15 cellular contexts compared by ENCODE assay signal in the genomic region with DNA sequence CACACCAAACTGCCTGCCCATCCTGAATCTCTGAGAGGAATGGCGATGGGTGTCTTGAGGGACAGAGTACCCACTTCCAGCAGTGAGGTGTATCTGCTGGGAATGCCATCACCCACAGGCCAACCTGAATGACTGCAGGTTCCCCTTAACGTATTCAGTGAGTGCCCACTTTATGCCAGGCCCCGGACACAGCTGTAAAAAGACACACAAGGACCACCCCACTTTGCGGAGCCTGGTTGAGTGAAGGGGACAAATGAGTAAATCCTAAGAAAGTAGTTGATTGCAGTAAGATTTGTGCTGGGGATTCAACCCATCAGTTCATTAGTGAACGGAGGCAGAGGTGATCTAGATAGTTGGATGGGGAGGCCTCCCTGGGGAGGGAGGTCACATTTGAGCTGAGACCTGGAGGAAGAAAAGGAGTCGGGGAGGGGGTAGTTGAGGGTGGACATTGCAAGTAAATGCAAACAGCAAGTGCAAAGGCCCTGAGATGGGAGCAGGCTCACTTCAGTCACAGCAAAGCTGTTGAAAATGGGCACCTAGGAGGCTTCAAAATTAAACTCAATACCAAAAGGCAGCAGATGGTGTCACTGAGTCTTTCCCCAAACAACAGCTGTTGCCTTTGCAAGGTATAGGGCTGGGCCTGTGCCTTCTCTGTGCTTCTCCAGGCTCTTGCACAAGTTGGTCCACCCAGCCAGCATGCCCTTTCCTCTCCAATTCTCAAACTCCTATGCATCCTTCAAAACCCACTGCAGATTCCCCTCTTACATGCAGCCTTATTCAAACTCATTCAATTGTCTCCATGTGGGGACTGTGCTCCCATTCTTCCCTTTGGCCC. TPM values are rescaled to one million over a fixed set of nuclear protein-coding genes. Genes with fewer than 3 reads are reported as not detected.
DNase-seq lines count a peak whose midpoint lies in the region; ATAC-seq, FAIRE-seq and TF ChIP-seq lines count a peak whose summit lies in the region.
"Had no signal": no experiment of that assay in that cellular context is flagged by ENCODE, and none has a peak within 500 bp of the region (broad histone marks: within the 10 kb centered on the region; RNA-seq: fewer than 3 reads in every experiment).

No MANE protein-coding gene starts in this region.

- H3K9me3 ChIP-seq in HepG2 (ENCODE audit: low read length), result no peaks in the 10 kb centered on the region
- no peaks in the 10 kb centered on the region for H3K9me3 ChIP-seq in right lobe of liver
- no peaks in the 10 kb centered on the region for H3K9me3 ChIP-seq in endodermal cell (ENCODE audit: control insufficient read depth, low read length)

- TF ChIP-seq RAD21 in HepG2 (CRISPR knock-in tag; IDR thresholded peaks at IDR 0.05), result no peak

- no peak for TF ChIP-seq EP300 in HepG2 (IDR thresholded peaks at IDR 0.05; ENCODE audit: low read depth in 2 of 2, low read length in 2 of 2)
- no peak; the same call in 1 of the 2 replicates for TF ChIP-seq EP300 in HepG2 (CRISPR knock-in tag; IDR thresholded peaks at IDR 0.05; ENCODE audit: borderline replicate concordance)

- TF ChIP-seq CTCF in HepG2 (CRISPR knock-in tag; IDR thresholded peaks at IDR 0.05) (peak; percentile 5; the same call in 1 of the 2 replicates), right lobe of liver (IDR thresholded peaks at IDR 0.05) (no peak), endodermal cell (conservative IDR thresholded peaks at IDR 0.05) (no peak)

- FAIRE-seq in HepG2 (lab: Jason Lieb, UNC), result no peak

- TF ChIP-seq POLR2A in HepG2 (IDR thresholded peaks at IDR 0.05; ENCODE audit: insufficient read depth in 1 of 2, low read depth in 2 of 2, low read length in 2 of 2) (peak; percentile 41 to 65), right lobe of liver (IDR thresholded peaks at IDR 0.05) (no peak)

- no peaks in the 10 kb centered on the region for H3K36me3 Mint-ChIP-seq in endodermal cell (ENCODE audit: low read depth)

- POLR2A ChIA-PET in HepG2 (lab: Yijun Ruan, JAX), result interaction anchor here (0.7 to 14.3 kb wide), 11 partner anchors 9 to 116 kb away, joined by 3 to 514 read pairs (median 4); partner anchors contain the start of genes IQCN and JUND

- H3K27ac ChIP-seq in HepG2 (ENCODE audit: extremely low read length, insufficient read depth, low read length), result no peak overlapping the region
- no peak overlapping the region for H3K27ac ChIP-seq in right lobe of liver
- peak overlapping the region; percentile 85 for H3K27ac ChIP-seq in epithelial cell of prostate
- no peak overlapping the region for H3K27ac ChIP-seq in endodermal cell (ENCODE audit: low read depth, low read length)

- H3K9ac ChIP-seq in HepG2 (ENCODE audit: insufficient read depth, low read depth, low read length) (no peak overlapping the region), endodermal cell (ENCODE audit: extremely low read depth, low read length, poor library complexity, severe bottlenecking) (no peak overlapping the region)

- ATAC-seq in HepG2, result peak; percentile 18
- no peak for ATAC-seq in right lobe of liver
- ATAC-seq: left ventricle myocardium superior had no signal

- peaks cover 23% of the 10 kb centered on the region for H3K79me2 ChIP-seq in HepG2 (ENCODE audit: insufficient read depth, low read length)

- H3K4me1 Mint-ChIP-seq in endodermal cell, result no peaks in the 10 kb centered on the region

- peaks cover 42% of the 10 kb centered on the region for H4K20me1 ChIP-seq in HepG2 (ENCODE audit: insufficient read depth, low read length)

- H3K4me3 ChIP-seq in HepG2 (replicated peaks in 1 of 3; ENCODE audit: insufficient read depth in 1 of 3, low read depth in 2 of 3, low read length in 3 of 3) (no peak overlapping the region), right lobe of liver (no peak overlapping the region), endodermal cell (ENCODE audit: low read length) (no peak overlapping the region)

- no peak overlapping the region for H2AFZ ChIP-seq in HepG2 (ENCODE audit: low read length)

- no peaks in the 10 kb centered on the region for H3K9me3 Mint-ChIP-seq in endodermal cell
- H3K9me3 Mint-ChIP-seq: activated B cell treated with CpG ODN at 0.5 μM for 24 hours had no signal

- no peak for DNase-seq in HepG2 (ENCODE audit: low spot score)
- DNase-seq in right lobe of liver, result no peak
- peak; percentile 74 for DNase-seq in NCI-H82 treated with DMSO at 0.1 percent for 48 hours (lab: John Stamatoyannopoulos, UW; ENCODE audit: unreplicated experiment)
- no peak for DNase-seq in epithelial cell of prostate (ENCODE audit: low read depth, low spot score)
- no peak for DNase-seq in endodermal cell
- no peak for DNase-seq in NCI-H146 treated with DMSO at 0.1 percent for 48 hours (lab: John Stamatoyannopoulos, UW; ENCODE audit: unreplicated experiment)
- no peak for DNase-seq in NCI-H2029 (lab: John Stamatoyannopoulos, UW)
- DNase-seq in SHP77 (lab: John Stamatoyannopoulos, UW), result no peak
- DNase-seq: activated B cell treated with CpG ODN at 0.5 μM for 24 hours, activated gamma-delta T cell treated with Interleukin-2 at 50 U/mL for 16 hours, anterior cingulate cortex, left ventricle myocardium superior, NCI-H1417 had no signal

- CTCF ChIA-PET in HepG2 (lab: Yijun Ruan, JAX; ENCODE audit: low intra/inter-chr PET ratio, low total read pairs), result no interaction called here

- no TSS peak for BruUV-seq in HepG2 (replicated peaks; lab: Mats Ljungman, UMichigan)

- H3K4me3 Mint-ChIP-seq in endodermal cell, result no peak overlapping the region
- H3K4me3 Mint-ChIP-seq: activated B cell treated with CpG ODN at 0.5 μM for 24 hours had no signal

- H3K27me3 ChIP-seq in HepG2 (ENCODE audit: control insufficient read depth in 1 of 2, insufficient read depth in 2 of 2, low read length in 2 of 2), result no peaks in the 10 kb centered on the region; a peak in 1 of 5 replicates
- no peaks in the 10 kb centered on the region for H3K27me3 ChIP-seq in right lobe of liver
- peaks cover 22% of the 10 kb centered on the region for H3K27me3 ChIP-seq in endodermal cell (ENCODE audit: control insufficient read depth, insufficient read depth, low read length, poor library complexity, severe bottlenecking)

- H3K36me3 ChIP-seq in HepG2 (replicated peaks in 1 of 2; ENCODE audit: control insufficient read depth in 1 of 2, insufficient read depth in 2 of 2, low read length in 2 of 2) (peaks cover 4 to 24% of the 10 kb centered on the region in 2 experiments; a peak in 4 of 5 replicates), right lobe of liver (no peaks in the 10 kb centered on the region), endodermal cell (ENCODE audit: control insufficient read depth, insufficient read depth, low read length) (no peaks in the 10 kb centered on the region)

- H3K27me3 Mint-ChIP-seq in endodermal cell (ENCODE audit: insufficient read depth), result peaks cover 42% of the 10 kb centered on the region

- peaks cover 22% of the 10 kb centered on the region for H3K4me1 ChIP-seq in HepG2 (ENCODE audit: insufficient read depth, low read length)
- peaks cover 0 to 21% (median 6%) of the 10 kb centered on the region in 4 donors for H3K4me1 ChIP-seq in right lobe of liver
- no peaks in the 10 kb centered on the region for H3K4me1 ChIP-seq in endodermal cell (ENCODE audit: control insufficient read depth, insufficient read depth, low read length)

- WGBS in HepG2 (ENCODE audit: low lambda C conversion rate), result 62% methylated on average over 6 of the region's 6 CpGs
- 78% methylated on average over 6 of the region's 6 CpGs for WGBS in right lobe of liver (ENCODE audit: insufficient coverage, low coverage, low lambda C conversion rate, missing lambda C conversion rate)
- WGBS in endodermal cell (ENCODE audit: insufficient coverage in 1 of 2, insufficient read length in 1 of 2), 2 experiments, result 86 to 90% methylated on average over 5 to 6 of the region's 6 CpGs

- H3K27ac Mint-ChIP-seq in endodermal cell, result no peak overlapping the region
- H3K27ac Mint-ChIP-seq: activated B cell treated with CpG ODN at 0.5 μM for 24 hours had no signal

- in situ Hi-C loops in HepG2 (cut with HindIII; ENCODE audit: extremely low pct_ligation_motif_present, low pct_unique_long_range_greater_than_20kb), result no loop called here

- intact Hi-C loops in HepG2 (cut with micrococcal nuclease; ENCODE audit: unreplicated experiment), result no loop called here
- intact Hi-C loops in right lobe of liver (cut with DNase I), result no loop called here

- no peak overlapping the region for H3K4me2 ChIP-seq in HepG2 (ENCODE audit: low read depth, low read length)

RNA-seq across cellular contexts. Expression of gene GDF15, which starts 4.3 kb away (rescaled TPM):
- total RNA-seq in HepG2 (2016; rRNA removed; fragmentation: Illumina TruSeq; extraction: Trizol) (43.0 and 146 TPM in 2 replicates), right lobe of liver (100 to 1,000 TPM in 2 of 6 experiments, 10 to 100 TPM in 2, 1 to 10 TPM in 1, under 1 TPM in 1; 0.88 to 160 (median 57.5) TPM), endodermal cell (1 to 10 TPM in 1 of 2 donors, under 1 TPM in 1; 0.90 to 2.2 TPM)
- total RNA-seq in HepG2 (2016; cell fraction: cytosol; rRNA removed; fragmentation: Illumina TruSeq; extraction: Trizol; ENCODE audit: low read depth), result 42.0 and 45.2 TPM in 2 replicates
- 37.4 and 148 TPM in 2 replicates for total RNA-seq in HepG2 (2016; cell fraction: insoluble cytoplasmic fraction; rRNA removed; fragmentation: Illumina TruSeq; extraction: Trizol)
- 53.4 and 57.4 TPM in 2 replicates for total RNA-seq in HepG2 (2016; cell fraction: membrane; rRNA removed; fragmentation: Illumina TruSeq; extraction: Trizol)
- total RNA-seq in HepG2 (2016; cell fraction: nucleus; rRNA removed; fragmentation: Illumina TruSeq; extraction: Trizol), result 112 and 139 TPM in 2 replicates
- 422 and 537 TPM in 2 replicates for polyA plus RNA-seq in HepG2 (2011; rRNA removed)
- polyA plus RNA-seq in HepG2 (2011; cell fraction: cytosol; rRNA removed), result 539 and 794 TPM in 2 replicates
- 1,510 and 1,558 TPM in 2 replicates for polyA plus RNA-seq in HepG2 (2011; cell fraction: nucleus; rRNA removed)
- polyA plus RNA-seq in HepG2 (2012), result 229 and 758 TPM in 2 replicates
- 22.2 and 24.9 TPM in 2 replicates for polyA plus RNA-seq in HepG2 (2016; cell fraction: cytosol; fragmentation: Illumina TruSeq; extraction: Trizol; ENCODE audit: low read depth)
- polyA plus RNA-seq in HepG2 (2016; cell fraction: insoluble cytoplasmic fraction; fragmentation: Illumina TruSeq; extraction: Trizol; ENCODE audit: low read depth), result 49.2 and 57.0 TPM in 2 replicates
- polyA plus RNA-seq in HepG2 (2016; cell fraction: membrane; fragmentation: Illumina TruSeq; extraction: Trizol; ENCODE audit: low read depth), result 30.8 and 31.5 TPM in 2 replicates
- polyA plus RNA-seq in HepG2 (2016; cell fraction: nucleus; fragmentation: Illumina TruSeq; extraction: Trizol; ENCODE audit: insufficient read depth, low read depth), result 315 and 334 TPM in 2 replicates
- 4.5 and 440 TPM in 2 replicates for polyA minus RNA-seq in HepG2 (2011; rRNA and poly(A)+ RNA removed; ENCODE audit: low replicate concordance)
- polyA minus RNA-seq in HepG2 (2011; cell fraction: cytosol; rRNA and poly(A)+ RNA removed), result 366 and 433 TPM in 2 replicates
- polyA minus RNA-seq in HepG2 (2011; cell fraction: nucleus; rRNA and poly(A)+ RNA removed), result 115 and 151 TPM in 2 replicates
- 15.5 TPM for polyA plus RNA-seq in endodermal cell (2013, experiment 1 of 2)
- 18.2 TPM for polyA plus RNA-seq in endodermal cell (2013, experiment 2 of 2)
- total RNA-seq: activated B cell treated with CpG ODN at 0.5 μM for 24 hours had no signal

RNA-seq across cellular contexts. Expression of gene LRRC25, which starts 7.1 kb away (rescaled TPM):
- total RNA-seq in HepG2 (2016; rRNA removed; fragmentation: Illumina TruSeq; extraction: Trizol), result 0.13 TPM in 1 of 2 replicates, not detected in the other
- total RNA-seq in HepG2 (2016; cell fraction: cytosol; rRNA removed; fragmentation: Illumina TruSeq; extraction: Trizol; ENCODE audit: low read depth), result 0.20 TPM in 1 of 2 replicates, not detected in the other
- total RNA-seq in HepG2 (2016; cell fraction: insoluble cytoplasmic fraction; rRNA removed; fragmentation: Illumina TruSeq; extraction: Trizol), result 0.11 TPM in 1 of 2 replicates, not detected in the other
- total RNA-seq in HepG2 (2016; cell fraction: membrane; rRNA removed; fragmentation: Illumina TruSeq; extraction: Trizol), result 0.17 and 0.19 TPM in 2 replicates
- total RNA-seq in HepG2 (2016; cell fraction: nucleus; rRNA removed; fragmentation: Illumina TruSeq; extraction: Trizol), result 0.25 TPM in 1 of 2 replicates, not detected in the other
- 0.53 and 0.85 TPM in 2 replicates for polyA plus RNA-seq in HepG2 (2011; rRNA removed)
- polyA plus RNA-seq in HepG2 (2011; cell fraction: cytosol; rRNA removed), result 0.66 and 0.68 TPM in 2 replicates
- 0.16 and 0.35 TPM in 2 replicates for polyA plus RNA-seq in HepG2 (2011; cell fraction: nucleus; rRNA removed)
- 0.11 and 0.13 TPM in 2 replicates for polyA plus RNA-seq in HepG2 (2012)
- 0.05 TPM in 1 of 2 replicates, not detected in the other for polyA plus RNA-seq in HepG2 (2016; cell fraction: cytosol; fragmentation: Illumina TruSeq; extraction: Trizol; ENCODE audit: low read depth)
- 0.12 and 0.15 TPM in 2 replicates for polyA plus RNA-seq in HepG2 (2016; cell fraction: insoluble cytoplasmic fraction; fragmentation: Illumina TruSeq; extraction: Trizol; ENCODE audit: low read depth)
- 0.13 TPM in 1 of 2 replicates, not detected in the other for polyA plus RNA-seq in HepG2 (2016; cell fraction: membrane; fragmentation: Illumina TruSeq; extraction: Trizol; ENCODE audit: low read depth)
- not detected in 2 replicates for polyA plus RNA-seq in HepG2 (2016; cell fraction: nucleus; fragmentation: Illumina TruSeq; extraction: Trizol; ENCODE audit: insufficient read depth, low read depth)
- 0.60 TPM in 1 of 2 replicates, not detected in the other for polyA minus RNA-seq in HepG2 (2011; rRNA and poly(A)+ RNA removed; ENCODE audit: low replicate concordance)
- polyA minus RNA-seq in HepG2 (2011; cell fraction: cytosol; rRNA and poly(A)+ RNA removed), result 0.40 and 0.70 TPM in 2 replicates
- 0.25 TPM in 1 of 2 replicates, not detected in the other for polyA minus RNA-seq in HepG2 (2011; cell fraction: nucleus; rRNA and poly(A)+ RNA removed)
- total RNA-seq in right lobe of liver, result 10 to 100 TPM in 1 of 6 experiments, 1 to 10 TPM in 5; 1.9 to 12.6 (median 3.2) TPM
- total RNA-seq in endodermal cell, result not detected
- polyA plus RNA-seq in endodermal cell (2013, experiment 1 of 2), result 0.21 TPM
- 0.21 TPM for polyA plus RNA-seq in endodermal cell (2013, experiment 2 of 2)
- total RNA-seq: myocyte, pulmonary artery endothelial cell had no signal

RNA-seq across cellular contexts. Expression of gene SSBP4, which starts 28.9 kb away (rescaled TPM):
- total RNA-seq in HepG2 (2016; rRNA removed; fragmentation: Illumina TruSeq; extraction: Trizol), result 19.3 and 39.5 TPM in 2 replicates
- total RNA-seq in HepG2 (2016; cell fraction: cytosol; rRNA removed; fragmentation: Illumina TruSeq; extraction: Trizol; ENCODE audit: low read depth), result 95.2 and 104 TPM in 2 replicates
- 14.4 and 39.0 TPM in 2 replicates for total RNA-seq in HepG2 (2016; cell fraction: insoluble cytoplasmic fraction; rRNA removed; fragmentation: Illumina TruSeq; extraction: Trizol)
- total RNA-seq in HepG2 (2016; cell fraction: membrane; rRNA removed; fragmentation: Illumina TruSeq; extraction: Trizol), result 103 and 124 TPM in 2 replicates
- 26.9 and 35.1 TPM in 2 replicates for total RNA-seq in HepG2 (2016; cell fraction: nucleus; rRNA removed; fragmentation: Illumina TruSeq; extraction: Trizol)
- 20.8 and 33.4 TPM in 2 replicates for polyA plus RNA-seq in HepG2 (2011; rRNA removed)
- polyA plus RNA-seq in HepG2 (2011; cell fraction: cytosol; rRNA removed), result 11.6 and 28.6 TPM in 2 replicates
- 200 and 290 TPM in 2 replicates for polyA plus RNA-seq in HepG2 (2011; cell fraction: nucleus; rRNA removed)
- polyA plus RNA-seq in HepG2 (2012), result 18.2 and 31.6 TPM in 2 replicates
- polyA plus RNA-seq in HepG2 (2016; cell fraction: cytosol; fragmentation: Illumina TruSeq; extraction: Trizol; ENCODE audit: low read depth), result 133 and 147 TPM in 2 replicates
- 34.3 and 41.3 TPM in 2 replicates for polyA plus RNA-seq in HepG2 (2016; cell fraction: insoluble cytoplasmic fraction; fragmentation: Illumina TruSeq; extraction: Trizol; ENCODE audit: low read depth)
- 147 and 152 TPM in 2 replicates for polyA plus RNA-seq in HepG2 (2016; cell fraction: membrane; fragmentation: Illumina TruSeq; extraction: Trizol; ENCODE audit: low read depth)
- polyA plus RNA-seq in HepG2 (2016; cell fraction: nucleus; fragmentation: Illumina TruSeq; extraction: Trizol; ENCODE audit: insufficient read depth, low read depth), result 117 and 122 TPM in 2 replicates
- 10.3 and 12.3 TPM in 2 replicates for polyA minus RNA-seq in HepG2 (2011; rRNA and poly(A)+ RNA removed; ENCODE audit: low replicate concordance)
- polyA minus RNA-seq in HepG2 (2011; cell fraction: cytosol; rRNA and poly(A)+ RNA removed), result 12.0 and 13.9 TPM in 2 replicates
- 20.1 and 21.6 TPM in 2 replicates for polyA minus RNA-seq in HepG2 (2011; cell fraction: nucleus; rRNA and poly(A)+ RNA removed)
- total RNA-seq in right lobe of liver, result 10 to 100 TPM; 12.8 to 23.9 (median 15.9) TPM
- 10 to 100 TPM; 35.9 to 43.5 TPM for total RNA-seq in endodermal cell
- polyA plus RNA-seq in endodermal cell (2013, experiment 1 of 2), result 154 TPM
- polyA plus RNA-seq in endodermal cell (2013, experiment 2 of 2), result 157 TPM

RNA-seq across cellular contexts. Expression of gene ISYNA1, which starts 47.6 kb away (rescaled TPM):
- total RNA-seq in HepG2 (2016; rRNA removed; fragmentation: Illumina TruSeq; extraction: Trizol) (29.4 and 48.5 TPM in 2 replicates), right lobe of liver (1 to 10 TPM; 6.5 to 8.3 (median 7.8) TPM), endodermal cell (100 to 1,000 TPM; 156 to 212 TPM)
- 8.4 and 10.1 TPM in 2 replicates for total RNA-seq in HepG2 (2016; cell fraction: cytosol; rRNA removed; fragmentation: Illumina TruSeq; extraction: Trizol; ENCODE audit: low read depth)
- 29.3 and 46.4 TPM in 2 replicates for total RNA-seq in HepG2 (2016; cell fraction: insoluble cytoplasmic fraction; rRNA removed; fragmentation: Illumina TruSeq; extraction: Trizol)
- 16.0 and 18.7 TPM in 2 replicates for total RNA-seq in HepG2 (2016; cell fraction: membrane; rRNA removed; fragmentation: Illumina TruSeq; extraction: Trizol)
- 33.6 and 37.4 TPM in 2 replicates for total RNA-seq in HepG2 (2016; cell fraction: nucleus; rRNA removed; fragmentation: Illumina TruSeq; extraction: Trizol)
- polyA plus RNA-seq in HepG2 (2011; rRNA removed), result 29.6 and 36.5 TPM in 2 replicates
- polyA plus RNA-seq in HepG2 (2011; cell fraction: cytosol; rRNA removed), result 14.0 and 25.3 TPM in 2 replicates
- 246 and 367 TPM in 2 replicates for polyA plus RNA-seq in HepG2 (2011; cell fraction: nucleus; rRNA removed)
- polyA plus RNA-seq in HepG2 (2012), result 32.5 and 49.8 TPM in 2 replicates
- polyA plus RNA-seq in HepG2 (2016; cell fraction: cytosol; fragmentation: Illumina TruSeq; extraction: Trizol; ENCODE audit: low read depth), result 16.0 and 16.5 TPM in 2 replicates
- polyA plus RNA-seq in HepG2 (2016; cell fraction: insoluble cytoplasmic fraction; fragmentation: Illumina TruSeq; extraction: Trizol; ENCODE audit: low read depth), result 44.6 and 57.4 TPM in 2 replicates
- 18.1 and 22.4 TPM in 2 replicates for polyA plus RNA-seq in HepG2 (2016; cell fraction: membrane; fragmentation: Illumina TruSeq; extraction: Trizol; ENCODE audit: low read depth)
- 103 and 119 TPM in 2 replicates for polyA plus RNA-seq in HepG2 (2016; cell fraction: nucleus; fragmentation: Illumina TruSeq; extraction: Trizol; ENCODE audit: insufficient read depth, low read depth)
- 1.3 and 50.2 TPM in 2 replicates for polyA minus RNA-seq in HepG2 (2011; rRNA and poly(A)+ RNA removed; ENCODE audit: low replicate concordance)
- 20.4 and 29.0 TPM in 2 replicates for polyA minus RNA-seq in HepG2 (2011; cell fraction: cytosol; rRNA and poly(A)+ RNA removed)
- 13.3 and 14.3 TPM in 2 replicates for polyA minus RNA-seq in HepG2 (2011; cell fraction: nucleus; rRNA and poly(A)+ RNA removed)
- 502 TPM for polyA plus RNA-seq in endodermal cell (2013, experiment 1 of 2)
- 458 TPM for polyA plus RNA-seq in endodermal cell (2013, experiment 2 of 2)

RNA-seq across cellular contexts. Expression of gene PGPEP1, which starts 49.9 kb away (rescaled TPM):
- total RNA-seq in HepG2 (2016; rRNA removed; fragmentation: Illumina TruSeq; extraction: Trizol) (56.6 and 57.7 TPM in 2 replicates), right lobe of liver (10 to 100 TPM; 33.0 to 55.5 (median 40.7) TPM), endodermal cell (1 to 10 TPM; 7.7 to 9.0 TPM)
- 13.1 and 14.4 TPM in 2 replicates for total RNA-seq in HepG2 (2016; cell fraction: cytosol; rRNA removed; fragmentation: Illumina TruSeq; extraction: Trizol; ENCODE audit: low read depth)
- 51.1 and 64.9 TPM in 2 replicates for total RNA-seq in HepG2 (2016; cell fraction: insoluble cytoplasmic fraction; rRNA removed; fragmentation: Illumina TruSeq; extraction: Trizol)
- total RNA-seq in HepG2 (2016; cell fraction: membrane; rRNA removed; fragmentation: Illumina TruSeq; extraction: Trizol), result 36.0 and 36.7 TPM in 2 replicates
- total RNA-seq in HepG2 (2016; cell fraction: nucleus; rRNA removed; fragmentation: Illumina TruSeq; extraction: Trizol), result 30.3 and 33.5 TPM in 2 replicates
- 53.1 and 64.3 TPM in 2 replicates for polyA plus RNA-seq in HepG2 (2011; rRNA removed)
- 37.2 and 38.6 TPM in 2 replicates for polyA plus RNA-seq in HepG2 (2011; cell fraction: cytosol; rRNA removed)
- polyA plus RNA-seq in HepG2 (2011; cell fraction: nucleus; rRNA removed), result 97.0 and 102 TPM in 2 replicates
- 26.8 and 28.6 TPM in 2 replicates for polyA plus RNA-seq in HepG2 (2012)
- 15.6 and 16.2 TPM in 2 replicates for polyA plus RNA-seq in HepG2 (2016; cell fraction: cytosol; fragmentation: Illumina TruSeq; extraction: Trizol; ENCODE audit: low read depth)
- polyA plus RNA-seq in HepG2 (2016; cell fraction: insoluble cytoplasmic fraction; fragmentation: Illumina TruSeq; extraction: Trizol; ENCODE audit: low read depth), result 40.6 and 44.1 TPM in 2 replicates
- polyA plus RNA-seq in HepG2 (2016; cell fraction: membrane; fragmentation: Illumina TruSeq; extraction: Trizol; ENCODE audit: low read depth), result 22.8 and 23.5 TPM in 2 replicates
- polyA plus RNA-seq in HepG2 (2016; cell fraction: nucleus; fragmentation: Illumina TruSeq; extraction: Trizol; ENCODE audit: insufficient read depth, low read depth), result 51.1 and 66.5 TPM in 2 replicates
- polyA minus RNA-seq in HepG2 (2011; rRNA and poly(A)+ RNA removed; ENCODE audit: low replicate concordance), result 22.4 and 187 TPM in 2 replicates
- polyA minus RNA-seq in HepG2 (2011; cell fraction: cytosol; rRNA and poly(A)+ RNA removed), result 44.1 and 52.6 TPM in 2 replicates
- 46.4 and 57.7 TPM in 2 replicates for polyA minus RNA-seq in HepG2 (2011; cell fraction: nucleus; rRNA and poly(A)+ RNA removed)
- 56.3 TPM for polyA plus RNA-seq in endodermal cell (2013, experiment 1 of 2)
- polyA plus RNA-seq in endodermal cell (2013, experiment 2 of 2), result 66.8 TPM
